Comparison of ENCODE assay signal across 16 cellular contexts in genomic region chr17:79476074-79476473, GRCh38.
"Had no signal": no experiment of that assay in that cellular context is flagged by ENCODE, and none has a peak within 500 bp of the region (broad histone marks: within the 10 kb centered on the region; RNA-seq: fewer than 3 reads in every experiment).

No MANE protein-coding gene starts in this region.

- H3K9me3 ChIP-seq: adrenal gland had no signal

- H3K27ac ChIP-seq: adrenal gland, cardiac muscle cell had no signal

- DNase-seq: activated CD4-positive, alpha-beta memory T cell treated with anti-CD3 and anti-CD28 coated beads for 36 hours; activated CD4-positive, alpha-beta T cell treated with anti-CD3 and anti-CD28 coated beads for 36 hours; activated gamma-delta T cell treated with Interleukin-2 at 50 U/mL for 16 hours; activated T-cell treated with anti-CD3 and anti-CD28 coated beads for 4 hours; adrenal gland; dermis blood vessel endothelial cell; effector memory CD4-positive, alpha-beta T cell; foreskin fibroblast; hypothalamus; kidney; occipital lobe; posterior cingulate gyrus; retina; stimulated activated naive CD4-positive, alpha-beta T cell had no signal

- H3K36me3 ChIP-seq: adrenal gland, cardiac muscle cell had no signal

- H3K4me3 ChIP-seq: adrenal gland, cardiac muscle cell, lung had no signal
